In genomic region chr7:107712906-107713305, GRCh38 we compare ENCODE assay signal across 24 cellular contexts. TPM values are rescaled to one million over a fixed set of nuclear protein-coding genes. Genes with fewer than 3 reads are reported as not detected.
"Had no signal": no experiment of that assay in that cellular context is flagged by ENCODE, and none has a peak within 500 bp of the region (broad histone marks: within the 10 kb centered on the region; RNA-seq: fewer than 3 reads in every experiment).

No MANE protein-coding gene starts in this region.

- H3K27ac ChIP-seq: gastroesophageal sphincter, heart left ventricle, hepatocyte, left lung, prostate gland, right atrium auricular region, testis, tibial nerve, upper lobe of left lung had no signal

- H3K4me3 Mint-ChIP-seq: effector memory CD8-positive, alpha-beta T cell; naive thymus-derived CD8-positive, alpha-beta T cell; nephron progenitor cell; stimulated activated memory B cell treated with anti-CD40 and anti-IgM and Interleukin-4, amounts not matched to agents 10 μg/mL and 1 μg/mL and 100 μg/mL, for 72 hours had no signal

- DNase-seq: cortex of kidney; effector memory CD8-positive, alpha-beta T cell; foreskin fibroblast; heart left ventricle; left cardiac atrium; left lung; naive thymus-derived CD8-positive, alpha-beta T cell; nephron progenitor cell; nucleus accumbens; stimulated activated CD4-positive, alpha-beta T cell treated with anti-CD3 and anti-CD28 coated beads, Interleukin-2, amount 100 ng/mL, for 24 hours; stimulated activated CD4-positive, alpha-beta T cell treated with anti-CD3 and anti-CD28 coated beads, Interleukin-4, amount 100 ng/mL, for 4 hours; stimulated activated naive CD8-positive, alpha-beta T cell treated with anti-CD3 and anti-CD28 coated beads, Interleukin-15, Interleukin-2, amounts not matched to agents 100 U/mL and 50 U/mL, for 24 hours; substantia nigra; testis; upper lobe of left lung had no signal

- H3K27me3 ChIP-seq: gastroesophageal sphincter, heart left ventricle, hepatocyte, left lung, right atrium auricular region, testis, tibial nerve, upper lobe of left lung had no signal

- ATAC-seq: effector memory CD8-positive, alpha-beta T cell; gastroesophageal sphincter; heart left ventricle; left cardiac atrium; naive thymus-derived CD8-positive, alpha-beta T cell; sciatic nerve; stimulated activated memory B cell treated with anti-CD40 and anti-IgM and Interleukin-4, amounts not matched to agents 10 μg/mL and 1 μg/mL and 100 μg/mL, for 72 hours; stimulated activated naive CD8-positive, alpha-beta T cell treated with anti-CD3 and anti-CD28 coated beads, Interleukin-15, Interleukin-2, amounts not matched to agents 100 U/mL and 50 U/mL, for 24 hours had no signal

- H3K36me3 Mint-ChIP-seq: naive thymus-derived CD8-positive, alpha-beta T cell; stimulated activated memory B cell treated with anti-CD40 and anti-IgM and Interleukin-4, amounts not matched to agents 10 μg/mL and 1 μg/mL and 100 μg/mL, for 72 hours had no signal

- H3K9me3 Mint-ChIP-seq: effector memory CD8-positive, alpha-beta T cell; naive thymus-derived CD8-positive, alpha-beta T cell; nephron progenitor cell; stimulated activated memory B cell treated with anti-CD40 and anti-IgM and Interleukin-4, amounts not matched to agents 10 μg/mL and 1 μg/mL and 100 μg/mL, for 72 hours had no signal

- H3K27me3 Mint-ChIP-seq: stimulated activated memory B cell treated with anti-CD40 and anti-IgM and Interleukin-4, amounts not matched to agents 10 μg/mL and 1 μg/mL and 100 μg/mL, for 72 hours had no signal

- H3K4me1 ChIP-seq: gastroesophageal sphincter, heart left ventricle, left lung, prostate gland, right atrium auricular region, tibial nerve, upper lobe of left lung had no signal

- H3K27ac Mint-ChIP-seq: effector memory CD8-positive, alpha-beta T cell; naive thymus-derived CD8-positive, alpha-beta T cell; nephron progenitor cell; stimulated activated memory B cell treated with anti-CD40 and anti-IgM and Interleukin-4, amounts not matched to agents 10 μg/mL and 1 μg/mL and 100 μg/mL, for 72 hours had no signal

- H3K36me3 ChIP-seq: gastroesophageal sphincter, heart left ventricle, left lung, prostate gland, right atrium auricular region, tibial nerve, upper lobe of left lung had no signal

- H3K4me3 ChIP-seq: gastroesophageal sphincter, heart left ventricle, hepatocyte, left lung, prostate gland, right atrium auricular region, testis, tibial nerve, upper lobe of left lung had no signal

- H3K9me3 ChIP-seq: gastroesophageal sphincter, heart left ventricle, left lung, prostate gland, right atrium auricular region, testis, tibial nerve, upper lobe of left lung had no signal

- H3K4me1 Mint-ChIP-seq: nephron progenitor cell; stimulated activated memory B cell treated with anti-CD40 and anti-IgM and Interleukin-4, amounts not matched to agents 10 μg/mL and 1 μg/mL and 100 μg/mL, for 72 hours had no signal

- FAIRE-seq: endometrium, urothelium cell line had no signal

RNA-seq across cellular contexts. Expression of gene SLC26A4, which starts 52.3 kb away (rescaled TPM):
- polyA plus RNA-seq: hepatocyte had no signal
